In the genomic region with DNA sequence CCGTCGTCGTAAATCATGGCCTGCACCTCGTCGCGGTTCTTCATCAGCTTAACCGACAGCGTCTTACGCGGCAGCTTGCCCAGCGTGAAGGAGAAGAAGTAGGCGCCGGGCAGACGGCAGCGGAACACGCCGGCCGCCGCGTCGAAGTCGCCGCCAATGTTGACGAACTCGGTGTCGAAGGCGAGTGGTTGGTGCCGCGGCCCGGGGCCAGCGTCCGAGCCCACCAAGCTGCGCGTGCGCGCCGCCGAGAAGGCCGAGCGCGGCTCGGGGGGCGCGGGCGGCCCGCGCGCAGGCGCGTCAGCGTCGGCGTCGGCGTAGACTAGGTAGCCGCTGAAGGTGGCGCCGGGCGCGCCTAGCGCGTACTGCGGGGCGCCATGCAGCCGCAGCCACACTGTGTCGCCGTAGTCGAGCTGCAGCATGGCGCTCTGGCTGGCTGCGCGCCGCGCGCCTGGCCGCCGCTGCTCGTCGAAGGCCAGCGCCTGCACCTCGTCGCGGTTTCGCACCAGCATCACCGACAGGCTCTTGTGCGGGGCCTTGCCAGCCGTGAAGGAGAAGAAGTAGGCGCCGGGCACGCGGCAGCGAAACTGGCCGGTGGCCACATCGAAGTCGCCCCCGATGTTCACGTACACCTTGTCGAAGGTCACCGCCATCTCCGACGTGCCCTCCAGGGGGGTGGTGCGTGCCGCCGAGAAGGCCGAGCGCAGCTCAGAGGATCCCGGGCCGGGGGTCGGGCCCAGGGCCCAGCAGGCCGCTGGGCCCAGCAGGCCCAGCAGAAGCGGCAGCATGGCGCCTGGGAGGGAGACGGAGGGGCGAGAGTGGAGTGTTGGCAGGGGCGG, we compare ENCODE assay signal across 14 cellular contexts. TPM values are rescaled to one million over a fixed set of nuclear protein-coding genes. Genes with fewer than 3 reads are reported as not detected.
DNase-seq lines count a peak whose midpoint lies in the region; ATAC-seq and TF ChIP-seq lines count a peak whose summit lies in the region.
"Had no signal": no experiment of that assay in that cellular context is flagged by ENCODE, and none has a peak within 500 bp of the region (broad histone marks: within the 10 kb centered on the region; RNA-seq: fewer than 3 reads in every experiment).

No MANE protein-coding gene starts in this region.

- H3K4me3 ChIP-seq in left ventricle myocardium inferior (peak overlapping the region; percentile 58), prostate gland (peak overlapping the region; percentile 15 to 36), gastroesophageal sphincter (peak overlapping the region in 1 of 2 donors; percentile 49)
- H3K4me3 ChIP-seq: A549, hepatocyte, SK-N-MC, thyroid gland had no signal

- TF ChIP-seq EP300 in gastroesophageal sphincter (IDR thresholded peaks at IDR 0.05), result no peak

- peaks cover 45% of the 10 kb centered on the region for H3K4me1 ChIP-seq in left ventricle myocardium inferior
- no peaks in the 10 kb centered on the region for H3K4me1 ChIP-seq in prostate gland (replicated peaks)
- peaks cover 0 to 50% (median 11%) of the 10 kb centered on the region in 3 donors for H3K4me1 ChIP-seq in gastroesophageal sphincter

- TF ChIP-seq POLR2A in prostate gland (IDR thresholded peaks at IDR 0.05), result no peak
- no peak for TF ChIP-seq POLR2A in gastroesophageal sphincter (IDR thresholded peaks at IDR 0.05)

- 36% methylated on average over 96 of the region's 114 CpGs for WGBS in prostate gland
- WGBS in gastroesophageal sphincter (ENCODE audit: low coverage in 1 of 2), 2 donors, result 100% methylated on average over 5 of the region's 114 CpGs; no CpG with 5 or more reads in 1 of the 2 donors

- no peak for DNase-seq in left ventricle myocardium inferior
- DNase-seq in Right ventricle myocardium inferior (ENCODE audit: missing footprints), result no peak
- DNase-seq in left ventricle myocardium superior, result peak; percentile 54
- DNase-seq in prostate gland (ENCODE audit: low spot score), result no peak
- DNase-seq in GM20000 (ENCODE audit: low spot score), result no peak
- no peak for DNase-seq in NCI-H82 treated with DMSO at 0.1 percent for 48 hours (lab: John Stamatoyannopoulos, UW; ENCODE audit: unreplicated experiment)
- DNase-seq: activated naive CD8-positive, alpha-beta T cell treated with anti-CD3 and anti-CD28 coated beads, Interleukin-2, amount 50 U/mL, for 24 hours had no signal

- ATAC-seq in Right ventricle myocardium inferior (no peak), left ventricle myocardium superior (peak; percentile 16), gastroesophageal sphincter (no peak), GM18520 (IDR thresholded peaks at IDR 0.05; ENCODE audit: unreplicated experiment) (no peak)
- ATAC-seq: A549; activated naive CD8-positive, alpha-beta T cell treated with anti-CD3 and anti-CD28 coated beads, Interleukin-2, amount 50 U/mL, for 24 hours had no signal

- peaks cover under 1% of the 10 kb centered on the region for H3K36me3 ChIP-seq in left ventricle myocardium inferior
- no peaks in the 10 kb centered on the region for H3K36me3 ChIP-seq in prostate gland
- peaks cover 0 to 10% of the 10 kb centered on the region in 2 donors for H3K36me3 ChIP-seq in gastroesophageal sphincter
- H3K36me3 ChIP-seq: thyroid gland had no signal

- peak overlapping the region; percentile 16 for H3K27ac ChIP-seq in left ventricle myocardium inferior (replicated peaks)
- peak overlapping the region in 1 of 2 donors; percentile 31 for H3K27ac ChIP-seq in prostate gland
- H3K27ac ChIP-seq in gastroesophageal sphincter, result peak overlapping the region in 2 of 4 donors; percentile 22 to 64
- H3K27ac ChIP-seq: A549, hepatocyte, SK-N-MC, skin epidermis, thyroid gland had no signal

- H3K27me3 ChIP-seq in left ventricle myocardium inferior (ENCODE audit: low read depth) (peaks cover 65% of the 10 kb centered on the region), prostate gland (replicated peaks; ENCODE audit: insufficient read depth) (peaks cover 3% of the 10 kb centered on the region), gastroesophageal sphincter (peaks cover 65% of the 10 kb centered on the region)

- no peak for TF ChIP-seq CTCF in left ventricle myocardium inferior (IDR thresholded peaks at IDR 0.05; ENCODE audit: borderline replicate concordance)
- no peak for TF ChIP-seq CTCF in prostate gland (IDR thresholded peaks at IDR 0.05)
- TF ChIP-seq CTCF in gastroesophageal sphincter (IDR thresholded peaks at IDR 0.05), result no peak
- no peak for TF ChIP-seq CTCF in GM20000 (IDR thresholded peaks at IDR 0.05; ENCODE audit: extremely low read depth, missing control alignments)

- H3K9me3 ChIP-seq in left ventricle myocardium inferior (replicated peaks) (no peaks in the 10 kb centered on the region), prostate gland (no peaks in the 10 kb centered on the region), gastroesophageal sphincter (peaks cover 0 to 4% (median 0%) of the 10 kb centered on the region in 3 donors)
- H3K9me3 ChIP-seq: A549, thyroid gland had no signal

- intact Hi-C loops in left ventricle myocardium inferior (cut with micrococcal nuclease), result no loop called here
- intact Hi-C loops in Right ventricle myocardium inferior (cut with DNase I), result no loop called here
- intact Hi-C loops in left ventricle myocardium superior (cut with micrococcal nuclease), result no loop called here
- intact Hi-C loops in prostate gland (cut with DNase I), result no loop called here

RNA-seq across cellular contexts. Expression of gene FAM180B, which starts 3.8 kb away (rescaled TPM):
- total RNA-seq in left ventricle myocardium inferior (0.22 TPM), Right ventricle myocardium inferior (0.22 TPM), left ventricle myocardium superior (not detected), prostate gland (not detected), gastroesophageal sphincter (1 to 10 TPM in 1 of 4 donors, under 1 TPM in 3; 0.37 to 1.1 (median 0.68) TPM)

RNA-seq across cellular contexts. Expression of gene C1QTNF4, which starts 4.0 kb away (rescaled TPM):
- 0.58 TPM for total RNA-seq in left ventricle myocardium inferior
- total RNA-seq in Right ventricle myocardium inferior, result 0.24 TPM
- not detected for total RNA-seq in left ventricle myocardium superior
- total RNA-seq in prostate gland, result 10 to 100 TPM in 1 of 2 donors, 1 to 10 TPM in 1; 2.1 to 13.0 TPM
- total RNA-seq in gastroesophageal sphincter, result 1 to 10 TPM in 3 of 4 donors, under 1 TPM in 1; 0.47 to 5.1 (median 2.3) TPM

RNA-seq across cellular contexts. Expression of gene NDUFS3, which starts 11.4 kb away (rescaled TPM):
- total RNA-seq in left ventricle myocardium inferior, result 296 TPM
- 342 TPM for total RNA-seq in Right ventricle myocardium inferior
- total RNA-seq in left ventricle myocardium superior, result 319 TPM
- total RNA-seq in prostate gland, result 10 to 100 TPM; 69.6 to 77.7 TPM
- total RNA-seq in gastroesophageal sphincter, result 10 to 100 TPM; 38.7 to 75.6 (median 53.2) TPM

RNA-seq across cellular contexts. Expression of gene KBTBD4, which starts 11.5 kb away (rescaled TPM):
- 14.2 TPM for total RNA-seq in left ventricle myocardium inferior
- 13.1 TPM for total RNA-seq in Right ventricle myocardium inferior
- total RNA-seq in left ventricle myocardium superior, result 13.2 TPM
- 10 to 100 TPM; 26.8 to 30.6 TPM for total RNA-seq in prostate gland
- total RNA-seq in gastroesophageal sphincter, result 10 to 100 TPM; 23.3 to 36.1 (median 27.0) TPM

RNA-seq across cellular contexts. Expression of gene PTPMT1, which starts 24.8 kb away (rescaled TPM):
- total RNA-seq in left ventricle myocardium inferior (23.6 TPM), Right ventricle myocardium inferior (22.5 TPM), left ventricle myocardium superior (14.9 TPM), prostate gland (100 to 1,000 TPM; 153 to 184 TPM), gastroesophageal sphincter (10 to 100 TPM; 70.0 to 95.7 (median 83.6) TPM)
